ENCODE assay signal across 27 cellular contexts in genomic region chr7:30790391-30790790, GRCh38. TPM values are rescaled to one million over a fixed set of nuclear protein-coding genes. Genes with fewer than 3 reads are reported as not detected.
"Had no signal": no experiment of that assay in that cellular context is flagged by ENCODE, and none has a peak within 500 bp of the region (broad histone marks: within the 10 kb centered on the region; RNA-seq: fewer than 3 reads in every experiment).

No MANE protein-coding gene starts in this region.

- H3K4me1 ChIP-seq: breast epithelium had no signal

- H3K27me3 ChIP-seq: breast epithelium, right atrium auricular region, stomach, suprapubic skin had no signal

- H3K27ac ChIP-seq: breast epithelium, WERI-Rb-1 had no signal

- ATAC-seq: activated CD4-positive, CD25-positive, alpha-beta regulatory T cell treated with anti-CD3 and anti-CD28 coated beads, Interleukin-2, amount 50 U/mL, for 24 hours; esophagus mucosa; left cardiac atrium; naive thymus-derived CD4-positive, alpha-beta T cell; stimulated activated naive B cell treated with anti-CD40 and anti-IgM and Interleukin-4, amounts not matched to agents 10 μg/mL and 1 μg/mL and 100 μg/mL, for 72 hours had no signal

- H3K9me3 ChIP-seq: breast epithelium, right atrium auricular region, stomach, suprapubic skin had no signal

- DNase-seq: activated CD4-positive, alpha-beta T cell treated with anti-CD3 and anti-CD28 coated beads for 48 hours; activated CD4-positive, alpha-beta T cell treated with anti-CD3 and anti-CD28 coated beads, Interleukin-2, amount 50 U/mL, for 48 hours; activated CD8-positive, alpha-beta memory T cell treated with anti-CD3 and anti-CD28 coated beads, Interleukin-2, amount 50 U/mL, for 4 hours; activated gamma-delta T cell; activated naive CD4-positive, alpha-beta T cell treated with anti-CD3 and anti-CD28 coated beads, Interleukin-2, amount 50 U/mL, for 16 hours; activated T-cell treated with anti-CD3 and anti-CD28 coated beads, Interleukin-2, amount 50 U/mL, for 1 hour; amniotic stem cell; central memory CD4-positive, alpha-beta T cell; foreskin melanocyte; left cardiac atrium; mammary epithelial cell; naive thymus-derived CD4-positive, alpha-beta T cell; occipital lobe; stimulated activated CD4-positive, alpha-beta T cell treated with anti-CD3 and anti-CD28 coated beads, Interleukin-15, amount 100 ng/mL, for 24 hours; stimulated activated CD4-positive, alpha-beta T cell treated with anti-CD3 and anti-CD28 coated beads, Interleukin-2, amount 100 ng/mL, for 24 hours; stimulated activated naive B cell treated with anti-CD40 and anti-IgM and Interleukin-4, amounts not matched to agents 10 μg/mL and 1 μg/mL and 100 μg/mL, for 72 hours; stomach; T-helper 9 cell; trophoblast cell had no signal

- H3K4me3 ChIP-seq: breast epithelium, right atrium auricular region, stomach, suprapubic skin had no signal

- H3K36me3 ChIP-seq: WERI-Rb-1 had no signal

RNA-seq across cellular contexts. Expression of gene INMT, which starts 38.5 kb away (rescaled TPM):
- total RNA-seq: activated CD8-positive, alpha-beta memory T cell treated with anti-CD3 and anti-CD28 coated beads for 36 hours; mammary epithelial cell; pulmonary artery endothelial cell had no signal
- polyA plus RNA-seq: mammary epithelial cell had no signal
